11 cellular contexts compared by ENCODE assay signal in genomic region chr6:103507052-103507451, GRCh38.
"Had no signal": no experiment of that assay in that cellular context is flagged by ENCODE, and none has a peak within 500 bp of the region (broad histone marks: within the 10 kb centered on the region; RNA-seq: fewer than 3 reads in every experiment).

No MANE protein-coding gene starts in this region.

- H3K4me1 ChIP-seq: HAP-1 had no signal

- DNase-seq: GM23248, GOT3, H7, H9, HCEC 1CT, HFFc6 had no signal

- H3K27ac ChIP-seq: GM23248 had no signal

- H3K4me2 ChIP-seq: GM23338 had no signal

- H3K4me3 ChIP-seq: GM23248, GM23338, HAP-1 had no signal

- ATAC-seq: GM23338, HCT116 had no signal

- H3K9me3 ChIP-seq: HAP-1 had no signal

- H3K36me3 ChIP-seq: HAP-1 had no signal

- FAIRE-seq: H1, H54 had no signal
